Comparison of ENCODE assay signal across 8 cellular contexts in genomic region chr16:58814348-58814801, GRCh38.
DNase-seq lines count a peak whose midpoint lies in the region; ATAC-seq, FAIRE-seq and TF ChIP-seq lines count a peak whose summit lies in the region.

No MANE protein-coding gene starts in this region.

- DNase-seq in EL = peak; percentile 57
- DNase-seq in T-helper 2 cell treated with Interferon-gamma antibody and Interleukin-4, amounts not matched to agents 5 μg/mL and 100 μg/mL, for 36 hours (ENCODE audit: low spot score) = no peak
- peak; percentile 44 for DNase-seq in cerebellum (ENCODE audit: low spot score)
- no peak for DNase-seq in keratinocyte (ENCODE audit: low read depth, low spot score)
- peak; percentile 3 to 8 for DNase-seq in stimulated activated CD4-positive, alpha-beta T cell treated with anti-CD3 and anti-CD28 coated beads, Interleukin-15, amount 100 ng/mL, for 48 hours (ENCODE audit: low read depth in 2 of 2)
- no peak for DNase-seq in NCI-H187 (lab: John Stamatoyannopoulos, UW)

- peak overlapping the region; percentile 25 to 57 (median 47) for H3K4me3 ChIP-seq in keratinocyte (ENCODE audit: control insufficient read depth in 2 of 3, extremely low read depth in 1 of 3, insufficient read depth in 2 of 3, low read depth in 1 of 3, low read length in 3 of 3)

- TF ChIP-seq EP300 in Ishikawa (IDR thresholded peaks at IDR 0.05; ENCODE audit: borderline replicate concordance) = no peak

- peak overlapping the region; percentile 94 for H3K4me2 ChIP-seq in keratinocyte (ENCODE audit: control insufficient read depth, extremely low read depth, insufficient read depth, low read depth, low read length)

- peak; percentile 79 for ATAC-seq in GM21381 (IDR thresholded peaks at IDR 0.05; ENCODE audit: unreplicated experiment)

- H3K27ac Mint-ChIP-seq in T-helper 2 cell treated with Interferon-gamma antibody and Interleukin-4, amounts not matched to agents 5 μg/mL and 100 μg/mL, for 36 hours = no peak overlapping the region

- H3K27ac ChIP-seq in keratinocyte (ENCODE audit: control insufficient read depth, insufficient read depth, low read length) = peak overlapping the region; percentile 25

- peaks cover 16% of the 10 kb centered on the region for H3K4me1 ChIP-seq in keratinocyte (ENCODE audit: control insufficient read depth, extremely low read depth, insufficient read depth, low read length)

- no peaks in the 10 kb centered on the region for H3K79me2 ChIP-seq in keratinocyte (ENCODE audit: control insufficient read depth, insufficient read depth, low read length)

- no peaks in the 10 kb centered on the region for H3K9me3 ChIP-seq in keratinocyte (ENCODE audit: control insufficient read depth, low read depth, low read length)

- no peaks in the 10 kb centered on the region for H3K27me3 ChIP-seq in keratinocyte (ENCODE audit: control insufficient read depth, extremely low read depth, insufficient read depth, low read length)

- no peaks in the 10 kb centered on the region for H4K20me1 ChIP-seq in keratinocyte (ENCODE audit: control insufficient read depth, extremely low read depth, insufficient read depth, low read length)

- peaks cover 5% of the 10 kb centered on the region for H3K4me1 Mint-ChIP-seq in T-helper 2 cell treated with Interferon-gamma antibody and Interleukin-4, amounts not matched to agents 5 μg/mL and 100 μg/mL, for 36 hours (ENCODE audit: low read depth)

- H3K36me3 ChIP-seq in keratinocyte (ENCODE audit: control insufficient read depth in 2 of 2, extremely low read depth in 1 of 2, insufficient read depth in 2 of 2, low read length in 2 of 2) = no peaks in the 10 kb centered on the region

- peak overlapping the region; percentile 59 for H3K9ac ChIP-seq in keratinocyte (ENCODE audit: control insufficient read depth, extremely low read depth, insufficient read depth, low read length)

- no peaks in the 10 kb centered on the region for H3K9me3 Mint-ChIP-seq in T-helper 2 cell treated with Interferon-gamma antibody and Interleukin-4, amounts not matched to agents 5 μg/mL and 100 μg/mL, for 36 hours

- H2AFZ ChIP-seq in keratinocyte (ENCODE audit: control insufficient read depth, low read length) = peak overlapping the region; percentile 95

- FAIRE-seq in keratinocyte (lab: Jason Lieb, UNC) = peak; percentile 91

- no peaks in the 10 kb centered on the region for H3K36me3 Mint-ChIP-seq in T-helper 2 cell treated with Interferon-gamma antibody and Interleukin-4, amounts not matched to agents 5 μg/mL and 100 μg/mL, for 36 hours (ENCODE audit: low read depth)

- dilution Hi-C loops in keratinocyte (cut with MboI; ENCODE audit: extremely low pct_ligation_motif_present, low sequenced_read_pairs) = no loop called here

- no peaks in the 10 kb centered on the region for H3K27me3 Mint-ChIP-seq in T-helper 2 cell treated with Interferon-gamma antibody and Interleukin-4, amounts not matched to agents 5 μg/mL and 100 μg/mL, for 36 hours (ENCODE audit: low read depth)

- TF ChIP-seq CTCF in keratinocyte (optimal IDR thresholded peaks at IDR 0.05 in 1 of 3, IDR thresholded peaks at IDR 0.05 in 1 of 3, conservative IDR thresholded peaks at IDR 0.05 in 1 of 3; ENCODE audit: extremely low read depth in 1 of 3, insufficient read depth in 2 of 3, low read length in 3 of 3) = peak; percentile 81 to 93 (median 92)

- TF ChIP-seq RAD21 in Ishikawa (IDR thresholded peaks at IDR 0.05; ENCODE audit: low read depth) = peak; percentile 91

- H3K4me3 Mint-ChIP-seq in T-helper 2 cell treated with Interferon-gamma antibody and Interleukin-4, amounts not matched to agents 5 μg/mL and 100 μg/mL, for 36 hours = peak overlapping the region; percentile 60

- H3K9me1 ChIP-seq in keratinocyte (ENCODE audit: control insufficient read depth, extremely low read depth, insufficient read depth, low read length) = no peaks in the 10 kb centered on the region

TF ChIP-seq in Ishikawa, 13 proteins besides CTCF, POLR2A, EP300 and RAD21:
- TF ChIP-seq CEBPB (IDR thresholded peaks at IDR 0.05) (no peak), NFIC (IDR thresholded peaks at IDR 0.05) (no peak), ZBTB7A (IDR thresholded peaks at IDR 0.05; ENCODE audit: low read depth) (no peak), TEAD4 (IDR thresholded peaks at IDR 0.05) (no peak), MAX (IDR thresholded peaks at IDR 0.05) (no peak), TAF1 (IDR thresholded peaks at IDR 0.05; ENCODE audit: low read depth) (no peak), FOXM1 (IDR thresholded peaks at IDR 0.05; ENCODE audit: borderline replicate concordance, low read depth) (no peak), CREB1 (IDR thresholded peaks at IDR 0.05; ENCODE audit: low read depth) (no peak), TCF12 (IDR thresholded peaks at IDR 0.05; ENCODE audit: low read depth) (no peak), YY1 (IDR thresholded peaks at IDR 0.05; ENCODE audit: low read depth) (no peak), USF1 (IDR thresholded peaks at IDR 0.05) (no peak)

Comparison
In these comparisons a context has a peak if more than half of its experiments do, and no peak if none do; other contexts are left out.
1. DNase-seq: peak in EL (single experiment), cerebellum (single experiment) and stimulated activated CD4-positive, alpha-beta T cell treated with anti-CD3 and anti-CD28 coated beads, Interleukin-15, amount 100 ng/mL, for 48 hours (2 of 2); none in T-helper 2 cell treated with Interferon-gamma antibody and Interleukin-4, amounts not matched to agents 5 μg/mL and 100 μg/mL, for 36 hours (single experiment), keratinocyte (single experiment) and NCI-H187 (0 of 2).